ENCODE assay signal across 14 cellular contexts in genomic region chr6:155364844-155365437, GRCh38. TPM values are rescaled to one million over a fixed set of nuclear protein-coding genes. Genes with fewer than 3 reads are reported as not detected.
DNase-seq lines count a peak whose midpoint lies in the region; ATAC-seq, FAIRE-seq and TF ChIP-seq lines count a peak whose summit lies in the region.
"Had no signal": no experiment of that assay in that cellular context is flagged by ENCODE, and none has a peak within 500 bp of the region (broad histone marks: within the 10 kb centered on the region; RNA-seq: fewer than 3 reads in every experiment).

No MANE protein-coding gene starts in this region.

- TF ChIP-seq RAD21 in K562 (CRISPR knock-in tag; conservative IDR thresholded peaks at IDR 0.05 in 1 of 2, IDR thresholded peaks at IDR 0.05 in 1 of 2), result no peak

- no peaks in the 10 kb centered on the region for H4K20me1 ChIP-seq in K562 (replicated peaks; ENCODE audit: control insufficient read depth, insufficient read depth, low read length)

- no peaks in the 10 kb centered on the region; a peak in 1 of 5 replicates for H3K4me1 ChIP-seq in K562 (replicated peaks in 1 of 2; ENCODE audit: control insufficient read depth in 2 of 2, insufficient read depth in 2 of 2, low read length in 2 of 2)
- H3K4me1 ChIP-seq: A549, BE2C, HAP-1 had no signal

- TF ChIP-seq EP300 in K562 (IDR thresholded peaks at IDR 0.05; ENCODE audit: low read length), result no peak

- no peaks in the 10 kb centered on the region for H3K27me3 Mint-ChIP-seq in stimulated activated naive CD8-positive, alpha-beta T cell treated with anti-CD3 and anti-CD28 coated beads, Interleukin-15, Interleukin-2, amounts not matched to agents 100 ng/mL and 50 ng/mL, for 24 hours
- H3K27me3 Mint-ChIP-seq in stimulated activated naive CD8-positive, alpha-beta T cell treated with anti-CD3 and anti-CD28 coated beads, Interleukin-15, amount 100 ng/mL, for 72 hours, result no peaks in the 10 kb centered on the region

- no peaks in the 10 kb centered on the region for H3K9me1 ChIP-seq in K562 (ENCODE audit: control insufficient read depth, insufficient read depth, low read length)

- DNase-seq in stimulated activated naive CD8-positive, alpha-beta T cell treated with anti-CD3 and anti-CD28 coated beads, Interleukin-15, Interleukin-2, amounts not matched to agents 100 U/mL and 50 U/mL, for 24 hours, result no peak
- DNase-seq in K562 (ENCODE audit: extremely low read depth in 1 of 4, low spot score in 3 of 4), result no peak
- no peak for DNase-seq in stimulated activated naive CD8-positive, alpha-beta T cell treated with anti-CD3 and anti-CD28 coated beads, Interleukin-15, amount 100 ng/mL, for 72 hours
- DNase-seq in GOT3 (lab: John Stamatoyannopoulos, UW), result no peak
- no peak for DNase-seq in NCI-H510A (lab: John Stamatoyannopoulos, UW)
- DNase-seq: BE2C; CD4-positive, alpha-beta memory T cell; DMS79; GM23248 had no signal

- no peaks in the 10 kb centered on the region for H3K27me3 ChIP-seq in K562 (ENCODE audit: control insufficient read depth in 2 of 2, insufficient read depth in 2 of 2, low read length in 2 of 2)
- H3K27me3 ChIP-seq: BE2C had no signal

- H3K4me3 Mint-ChIP-seq in stimulated activated naive CD8-positive, alpha-beta T cell treated with anti-CD3 and anti-CD28 coated beads, Interleukin-15, Interleukin-2, amounts not matched to agents 100 ng/mL and 50 ng/mL, for 24 hours, result no peak overlapping the region
- H3K4me3 Mint-ChIP-seq in stimulated activated naive CD8-positive, alpha-beta T cell treated with anti-CD3 and anti-CD28 coated beads, Interleukin-15, amount 100 ng/mL, for 72 hours, result no peak overlapping the region

- no peak for ATAC-seq in stimulated activated naive CD8-positive, alpha-beta T cell treated with anti-CD3 and anti-CD28 coated beads, Interleukin-15, Interleukin-2, amounts not matched to agents 100 U/mL and 50 U/mL, for 24 hours
- ATAC-seq in K562, result no peak
- no peak for ATAC-seq in stimulated activated naive CD8-positive, alpha-beta T cell treated with anti-CD3 and anti-CD28 coated beads, Interleukin-15, amount 100 ng/mL, for 72 hours
- ATAC-seq: A549 had no signal

- H3K4me3 ChIP-seq in K562, result no peak overlapping the region
- H3K4me3 ChIP-seq: A549, GM23248, HAP-1 had no signal

- WGBS in K562 (ENCODE audit: insufficient coverage, low coverage, missing lambda C conversion rate), result 21% methylated on average over 3 of the region's 3 CpGs

- TF ChIP-seq CTCF in K562 (IDR thresholded peaks at IDR 0.05 in 2 of 3, conservative IDR thresholded peaks at IDR 0.05 in 1 of 3; ENCODE audit: insufficient read depth in 2 of 3, low read depth in 1 of 3, low read length in 3 of 3), result no peak

- peaks cover 7% of the 10 kb centered on the region for H3K9me3 Mint-ChIP-seq in stimulated activated naive CD8-positive, alpha-beta T cell treated with anti-CD3 and anti-CD28 coated beads, Interleukin-15, Interleukin-2, amounts not matched to agents 100 ng/mL and 50 ng/mL, for 24 hours
- peaks cover 8 to 14% of the 10 kb centered on the region in 2 donors for H3K9me3 Mint-ChIP-seq in stimulated activated naive CD8-positive, alpha-beta T cell treated with anti-CD3 and anti-CD28 coated beads, Interleukin-15, amount 100 ng/mL, for 72 hours
- H3K9me3 Mint-ChIP-seq: CD4-positive, alpha-beta memory T cell had no signal

- H3K9ac ChIP-seq in K562 (ENCODE audit: insufficient read depth in 1 of 2, low read depth in 2 of 2, low read length in 2 of 2), result no peak overlapping the region
- H3K9ac ChIP-seq: GM23248 had no signal

- H3K27ac Mint-ChIP-seq in stimulated activated naive CD8-positive, alpha-beta T cell treated with anti-CD3 and anti-CD28 coated beads, Interleukin-15, Interleukin-2, amounts not matched to agents 100 ng/mL and 50 ng/mL, for 24 hours, result peak overlapping the region; percentile 0
- peak overlapping the region; percentile 57 to 77 for H3K27ac Mint-ChIP-seq in stimulated activated naive CD8-positive, alpha-beta T cell treated with anti-CD3 and anti-CD28 coated beads, Interleukin-15, amount 100 ng/mL, for 72 hours

- no peaks in the 10 kb centered on the region for H3K4me1 Mint-ChIP-seq in stimulated activated naive CD8-positive, alpha-beta T cell treated with anti-CD3 and anti-CD28 coated beads, Interleukin-15, Interleukin-2, amounts not matched to agents 100 ng/mL and 50 ng/mL, for 24 hours (ENCODE audit: low read depth)
- H3K4me1 Mint-ChIP-seq in stimulated activated naive CD8-positive, alpha-beta T cell treated with anti-CD3 and anti-CD28 coated beads, Interleukin-15, amount 100 ng/mL, for 72 hours, result peaks cover 5% of the 10 kb centered on the region
- H3K4me1 Mint-ChIP-seq: CD4-positive, alpha-beta memory T cell had no signal

- no peak for TF ChIP-seq POLR2A in K562 (conservative IDR thresholded peaks at IDR 0.05)

- intact Hi-C loops in K562 (cut with micrococcal nuclease), result no loop called here

- in situ Hi-C loops in K562 (cut with MboI), result no loop called here

- no TSS peak for BruUV-seq in K562 (replicated peaks; lab: Mats Ljungman, UMichigan)

- no peak overlapping the region for H2AFZ ChIP-seq in K562 (ENCODE audit: low read depth, low read length)
- H2AFZ ChIP-seq: GM23248 had no signal

- H3K36me3 Mint-ChIP-seq in stimulated activated naive CD8-positive, alpha-beta T cell treated with anti-CD3 and anti-CD28 coated beads, Interleukin-15, Interleukin-2, amounts not matched to agents 100 ng/mL and 50 ng/mL, for 24 hours (ENCODE audit: low read depth), result no peaks in the 10 kb centered on the region
- H3K36me3 Mint-ChIP-seq: CD4-positive, alpha-beta memory T cell had no signal

- no peak overlapping the region for H3K4me2 ChIP-seq in K562 (ENCODE audit: insufficient read depth, low read length)
- H3K4me2 ChIP-seq: A549 had no signal

- CTCF ChIA-PET in K562 (lab: Yijun Ruan, JAX; ENCODE audit: low intra/inter-chr PET ratio), result no interaction called here

- no peaks in the 10 kb centered on the region for H3K79me2 ChIP-seq in K562 (ENCODE audit: control insufficient read depth, insufficient read depth, low read length)

- no peaks in the 10 kb centered on the region for H3K36me3 ChIP-seq in K562 (ENCODE audit: control insufficient read depth, insufficient read depth, low read length)
- H3K36me3 ChIP-seq: BE2C, HAP-1 had no signal

- H3K27ac ChIP-seq in K562 (ENCODE audit: extremely low read depth, low read depth, low read length), result no peak overlapping the region
- H3K27ac ChIP-seq: A549, C4-2B, GM23248 had no signal

- H3K9me3 ChIP-seq in K562 (replicated peaks; ENCODE audit: control insufficient read depth, insufficient read depth, low read depth, low read length), result no peaks in the 10 kb centered on the region
- H3K9me3 ChIP-seq: A549, BE2C, HAP-1 had no signal

- POLR2A ChIA-PET in K562 (lab: Yijun Ruan, JAX), result interaction anchor here (0.6 to 1.1 kb wide), 2 partner anchors 747 to 996 kb away, joined by 3 to 4 read pairs; no protein-coding TSS in a partner anchor

- no peak for FAIRE-seq in K562 (lab: Jason Lieb, UNC)
- FAIRE-seq: A549, GM12891 had no signal

TF ChIP-seq in K562, 482 proteins besides CTCF, POLR2A, EP300 and RAD21 (continues in another document):
- peak; percentile 83 for TF ChIP-seq ZSCAN32 (CRISPR knock-in tag; IDR thresholded peaks at IDR 0.05)
- TF ChIP-seq ZMIZ1 (IDR thresholded peaks at IDR 0.05; ENCODE audit: low read depth in 2 of 2, low read length in 2 of 2), result no peak
- TF ChIP-seq ZNF212 (CRISPR knock-in tag; IDR thresholded peaks at IDR 0.05), result no peak
- no peak for TF ChIP-seq EGR1 (conservative IDR thresholded peaks at IDR 0.05)
- no peak for TF ChIP-seq ZFPM2 (CRISPR knock-in tag; IDR thresholded peaks at IDR 0.05)
- TF ChIP-seq TRIM24 (IDR thresholded peaks at IDR 0.05), result peak; percentile 64 to 75
- TF ChIP-seq SOX6 (IDR thresholded peaks at IDR 0.05), result peak; percentile 34; the same call in 1 of the 2 replicates

RNA-seq across cellular contexts. Expression of gene TFB1M, which starts 50.7 kb away (rescaled TPM):
- 78.0 and 128 TPM in 2 replicates for total RNA-seq in K562 (2011; cell fraction: chromatin; rRNA removed; ENCODE audit: low replicate concordance)
- 43.4 and 57.8 TPM in 2 replicates for total RNA-seq in K562 (2011; cell fraction: nucleolus; rRNA removed)
- total RNA-seq in K562 (2011; cell fraction: nucleoplasm; rRNA removed), result 59.3 and 74.2 TPM in 2 replicates
- total RNA-seq in K562 (2014; rRNA removed) (34.5 and 34.6 TPM in 2 replicates), K562 (2014; rRNA removed; fragmentation: Illumina TruSeq; extraction: Trizol) (48.8 and 52.4 TPM in 2 replicates), K562 (2015; rRNA removed; fragmentation: Illumina TruSeq; extraction: Trizol) (36.8 and 42.8 TPM in 2 replicates), K562 (2021) (35.6 and 50.7 TPM in 2 replicates)
- polyA plus RNA-seq in K562 (2011; rRNA removed) (32.8 and 40.4 TPM in 2 replicates), K562 (2014; fragmentation: Illumina TruSeq; extraction: Trizol) (34.6 and 39.7 TPM in 2 replicates), K562 (2014; fragmentation: Nextera tagmentation; extraction: Ambion mirVana) (100 to 1,000 TPM; 129 to 145 TPM), K562 (2014; rRNA removed) (36.6 and 37.6 TPM in 2 replicates)
- polyA plus RNA-seq in K562 (2011; cell fraction: cytosol; rRNA removed), result 18.9 and 23.9 TPM in 2 replicates
- polyA plus RNA-seq in K562 (2011; cell fraction: nucleus; rRNA removed), result 50.5 and 51.9 TPM in 2 replicates
- polyA plus RNA-seq in K562 (2012), result 19.3 and 23.7 TPM in 2 replicates
- polyA minus RNA-seq in K562 (2011; rRNA and poly(A)+ RNA removed), result 55.1 and 57.5 TPM in 2 replicates
- 17.5 and 20.9 TPM in 2 replicates for polyA minus RNA-seq in K562 (2011; cell fraction: cytosol; rRNA and poly(A)+ RNA removed)
- 80.4 and 104 TPM in 2 replicates for polyA minus RNA-seq in K562 (2011; cell fraction: nucleus; rRNA and poly(A)+ RNA removed)
